In genomic region chr5:80926536-80926935, GRCh38 we compare ENCODE assay signal across 27 cellular contexts. TPM values are rescaled to one million over a fixed set of nuclear protein-coding genes. Genes with fewer than 3 reads are reported as not detected.
DNase-seq lines count a peak whose midpoint lies in the region; ATAC-seq and TF ChIP-seq lines count a peak whose summit lies in the region.
"Had no signal": no experiment of that assay in that cellular context is flagged by ENCODE, and none has a peak within 500 bp of the region (broad histone marks: within the 10 kb centered on the region; RNA-seq: fewer than 3 reads in every experiment).

No MANE protein-coding gene starts in this region.

- no peak for ATAC-seq in HG03354 (IDR thresholded peaks at IDR 0.05; ENCODE audit: poor library complexity, severe bottlenecking, unreplicated experiment)
- ATAC-seq in heart right ventricle: no peak

- no peaks in the 10 kb centered on the region for H3K27me3 Mint-ChIP-seq in activated T-helper 2 cell treated with anti-CD3 and anti-CD28 coated beads, Interferon-gamma antibody, Interleukin-2, Interleukin-4, amounts not matched to agents 10 μg/mL and 5 μg/mL and 100 μg/mL, durations not matched to agents 14 hours and 24 hours and 36 hours (ENCODE audit: low read depth)
- no peaks in the 10 kb centered on the region for H3K27me3 Mint-ChIP-seq in neural progenitor cell (ENCODE audit: insufficient read depth, low read depth)
- H3K27me3 Mint-ChIP-seq: CD8-positive, alpha-beta memory T cell had no signal

- no peaks in the 10 kb centered on the region for H3K9me2 ChIP-seq in hepatocyte (replicated peaks; ENCODE audit: insufficient read depth)

- no peak for DNase-seq in activated T-helper 2 cell treated with anti-CD3 and anti-CD28 coated beads, Interferon-gamma antibody, Interleukin-2, Interleukin-4, amounts not matched to agents 10 μg/mL and 5 μg/mL and 100 μg/mL, durations not matched to agents 14 hours and 24 hours and 36 hours (ENCODE audit: low spot score)
- DNase-seq in globus pallidus (ENCODE audit: low spot score) (peak; percentile 43), neural progenitor cell (ENCODE audit: low spot score) (peak; percentile 8), superior temporal gyrus (ENCODE audit: extremely low spot score) (peak; percentile 40), hepatocyte (ENCODE audit: low spot score) (no peak), NCI-H1092 (lab: John Stamatoyannopoulos, UW) (no peak), heart right ventricle (no peak)
- DNase-seq: 8988T; ACHN; BE2C; C1 segment of cervical spinal cord; CD4-positive, alpha-beta memory T cell; CD4-positive, CD25-positive, alpha-beta regulatory T cell; CD8-positive, alpha-beta memory T cell; COR-L47; DMS 273 treated with DMSO at 0.1 percent for 48 hours; DMS153; DMS53; DMS79; DND-41; EL; GDM1 had no signal

- H3K4me3 Mint-ChIP-seq in activated T-helper 2 cell treated with anti-CD3 and anti-CD28 coated beads, Interferon-gamma antibody, Interleukin-2, Interleukin-4, amounts not matched to agents 10 μg/mL and 5 μg/mL and 100 μg/mL, durations not matched to agents 14 hours and 24 hours and 36 hours (ENCODE audit: low read depth): no peak overlapping the region
- H3K4me3 Mint-ChIP-seq in neural progenitor cell: no peak overlapping the region
- H3K4me3 Mint-ChIP-seq: CD14-positive monocyte; CD4-positive, alpha-beta memory T cell; CD4-positive, CD25-positive, alpha-beta regulatory T cell; CD8-positive, alpha-beta memory T cell had no signal

- H3K27ac ChIP-seq in neural progenitor cell (no peak overlapping the region), hepatocyte (no peak overlapping the region), heart right ventricle (no peak overlapping the region)
- H3K27ac ChIP-seq: BLaER1 had no signal

- no peaks in the 10 kb centered on the region for H3K9me3 Mint-ChIP-seq in activated T-helper 2 cell treated with anti-CD3 and anti-CD28 coated beads, Interferon-gamma antibody, Interleukin-2, Interleukin-4, amounts not matched to agents 10 μg/mL and 5 μg/mL and 100 μg/mL, durations not matched to agents 14 hours and 24 hours and 36 hours
- H3K9me3 Mint-ChIP-seq in neural progenitor cell: no peaks in the 10 kb centered on the region
- H3K9me3 Mint-ChIP-seq: CD4-positive, alpha-beta memory T cell; CD8-positive, alpha-beta memory T cell had no signal

- peak overlapping the region; percentile 40 for H3K27ac Mint-ChIP-seq in activated T-helper 2 cell treated with anti-CD3 and anti-CD28 coated beads, Interferon-gamma antibody, Interleukin-2, Interleukin-4, amounts not matched to agents 10 μg/mL and 5 μg/mL and 100 μg/mL, durations not matched to agents 14 hours and 24 hours and 36 hours
- no peak overlapping the region for H3K27ac Mint-ChIP-seq in neural progenitor cell
- H3K27ac Mint-ChIP-seq: CD14-positive monocyte; CD4-positive, alpha-beta memory T cell; CD8-positive, alpha-beta memory T cell had no signal

- no peaks in the 10 kb centered on the region for H3F3A ChIP-seq in neural progenitor cell (ENCODE audit: low read depth)

- 92% methylated on average over 1 of the region's 1 CpG for WGBS in hepatocyte (ENCODE audit: low lambda C conversion rate, missing lambda C conversion rate)
- 87 to 92% methylated on average over 1 of the region's 1 CpG for WGBS in heart right ventricle, 2 donors

- no peaks in the 10 kb centered on the region for H3K27me3 ChIP-seq in neural progenitor cell
- H3K27me3 ChIP-seq in hepatocyte: no peaks in the 10 kb centered on the region
- H3K27me3 ChIP-seq in heart right ventricle: no peaks in the 10 kb centered on the region
- H3K27me3 ChIP-seq: BE2C, BLaER1 had no signal

- no peaks in the 10 kb centered on the region for H3K9me3 ChIP-seq in neural progenitor cell (ENCODE audit: low read depth)
- H3K9me3 ChIP-seq in hepatocyte (ENCODE audit: low read depth): no peaks in the 10 kb centered on the region
- no peaks in the 10 kb centered on the region for H3K9me3 ChIP-seq in heart right ventricle
- H3K9me3 ChIP-seq: BE2C, BLaER1 had no signal

- H2AFZ ChIP-seq in neural progenitor cell (replicated peaks): no peak overlapping the region
- no peak overlapping the region for H2AFZ ChIP-seq in hepatocyte

- no peak overlapping the region for H3K9ac ChIP-seq in neural progenitor cell
- H3K9ac ChIP-seq: BLaER1 had no signal

- H3K4me3 ChIP-seq in neural progenitor cell (no peak overlapping the region), hepatocyte (no peak overlapping the region), heart right ventricle (no peak overlapping the region)
- H3K4me3 ChIP-seq: BLaER1, GM12878 had no signal

- no peaks in the 10 kb centered on the region for H3K36me3 Mint-ChIP-seq in activated T-helper 2 cell treated with anti-CD3 and anti-CD28 coated beads, Interferon-gamma antibody, Interleukin-2, Interleukin-4, amounts not matched to agents 10 μg/mL and 5 μg/mL and 100 μg/mL, durations not matched to agents 14 hours and 24 hours and 36 hours (ENCODE audit: low read depth)
- H3K36me3 Mint-ChIP-seq in neural progenitor cell: no peaks in the 10 kb centered on the region
- H3K36me3 Mint-ChIP-seq: CD14-positive monocyte; CD4-positive, alpha-beta memory T cell; CD4-positive, CD25-positive, alpha-beta regulatory T cell had no signal

- TF ChIP-seq CTCF in neural progenitor cell (IDR thresholded peaks at IDR 0.05) (no peak), hepatocyte (IDR thresholded peaks at IDR 0.05; ENCODE audit: poor library complexity) (no peak), heart right ventricle (IDR thresholded peaks at IDR 0.05) (no peak)

- H3K4me1 ChIP-seq in neural progenitor cell: peaks cover 5% of the 10 kb centered on the region
- no peaks in the 10 kb centered on the region for H3K4me1 ChIP-seq in hepatocyte (ENCODE audit: insufficient read depth)
- H3K4me1 ChIP-seq in heart right ventricle: peaks cover 0 to 8% (median 0%) of the 10 kb centered on the region in 9 donors
- H3K4me1 ChIP-seq: BE2C, BLaER1 had no signal

- H3K4me2 ChIP-seq in neural progenitor cell: no peak overlapping the region
- H3K4me2 ChIP-seq in hepatocyte: no peak overlapping the region
- H3K4me2 ChIP-seq: BLaER1 had no signal

- H3K36me3 ChIP-seq in neural progenitor cell (no peaks in the 10 kb centered on the region), hepatocyte (replicated peaks; ENCODE audit: insufficient read depth, low read depth) (no peaks in the 10 kb centered on the region), heart right ventricle (no peaks in the 10 kb centered on the region)
- H3K36me3 ChIP-seq: BE2C, BLaER1 had no signal

- peaks cover 23% of the 10 kb centered on the region for H3K4me1 Mint-ChIP-seq in activated T-helper 2 cell treated with anti-CD3 and anti-CD28 coated beads, Interferon-gamma antibody, Interleukin-2, Interleukin-4, amounts not matched to agents 10 μg/mL and 5 μg/mL and 100 μg/mL, durations not matched to agents 14 hours and 24 hours and 36 hours (ENCODE audit: low read depth)
- H3K4me1 Mint-ChIP-seq in neural progenitor cell: no peaks in the 10 kb centered on the region

- intact Hi-C loops in activated T-helper 2 cell treated with anti-CD3 and anti-CD28 coated beads, Interferon-gamma antibody, Interleukin-2, Interleukin-4, amounts not matched to agents 10 μg/mL and 5 μg/mL and 100 μg/mL, durations not matched to agents 14 hours and 24 hours and 36 hours (cut with micrococcal nuclease): no loop called here
- intact Hi-C loops in heart right ventricle (cut with DNase I): no loop called here

- H3K79me2 ChIP-seq in neural progenitor cell (ENCODE audit: low read depth) (no peaks in the 10 kb centered on the region), hepatocyte (no peaks in the 10 kb centered on the region)

- H4K20me1 ChIP-seq in neural progenitor cell (ENCODE audit: low read depth): no peaks in the 10 kb centered on the region
- H4K20me1 ChIP-seq in hepatocyte (ENCODE audit: insufficient read depth, poor library complexity, severe bottlenecking): no peaks in the 10 kb centered on the region
- H4K20me1 ChIP-seq: BLaER1 had no signal

RNA-seq across cellular contexts. Expression of gene RASGRF2, which starts 33.6 kb away (rescaled TPM):
- total RNA-seq in activated T-helper 2 cell treated with anti-CD3 and anti-CD28 coated beads, Interferon-gamma antibody, Interleukin-2, Interleukin-4, amounts not matched to agents 10 μg/mL and 5 μg/mL and 100 μg/mL, durations not matched to agents 14 hours and 24 hours and 36 hours: 16.1 and 19.4 TPM in 2 replicates
- total RNA-seq in neural progenitor cell (ENCODE audit: low replicate concordance) (0.15 and 0.40 TPM in 2 replicates), hepatocyte (3.1 and 3.3 TPM in 2 replicates), heart right ventricle (10 to 100 TPM in 2 of 10 donors, 1 to 10 TPM in 8; 4.2 to 13.4 (median 6.8) TPM)
- polyA plus RNA-seq in hepatocyte (1.8 and 2.0 TPM in 2 replicates), heart right ventricle (1 to 10 TPM; 2.9 to 8.6 TPM)
- total RNA-seq: G401 had no signal

Comparison
In these comparisons a context has a peak if more than half of its experiments do, and no peak if none do; other contexts are left out.
1. DNase-seq: peak in globus pallidus (single experiment), neural progenitor cell (single experiment) and superior temporal gyrus (single experiment); none in activated T-helper 2 cell treated with anti-CD3 and anti-CD28 coated beads, Interferon-gamma antibody, Interleukin-2, Interleukin-4, amounts not matched to agents 10 μg/mL and 5 μg/mL and 100 μg/mL, durations not matched to agents 14 hours and 24 hours and 36 hours (single experiment), hepatocyte (single experiment), NCI-H1092 (single experiment) and heart right ventricle (0 of 2).